Comparison of ENCODE assay signal across 19 cellular contexts in genomic region chr18:28114472-28114871, GRCh38.
DNase-seq lines count a peak whose midpoint lies in the region; ATAC-seq and TF ChIP-seq lines count a peak whose summit lies in the region.
"Had no signal": no experiment of that assay in that cellular context is flagged by ENCODE, and none has a peak within 500 bp of the region (broad histone marks: within the 10 kb centered on the region; RNA-seq: fewer than 3 reads in every experiment).

No MANE protein-coding gene starts in this region.

- peak overlapping the region; percentile 92 for H3K27ac ChIP-seq in PC-3 (ENCODE audit: low read length)
- H3K27ac ChIP-seq: dorsolateral prefrontal cortex, gastrocnemius medialis, tibial nerve had no signal

- no TSS peak for BruUV-seq in PC-3 (replicated peaks; lab: Mats Ljungman, UMichigan)

- peaks cover 66% of the 10 kb centered on the region for H3K4me1 ChIP-seq in PC-3 (ENCODE audit: insufficient read depth, low read length)
- H3K4me1 ChIP-seq: gastrocnemius medialis, tibial nerve had no signal

- TF ChIP-seq CTCF in PC-3 (conservative IDR thresholded peaks at IDR 0.05; ENCODE audit: low read depth, low read length) = no peak

- H2AFZ ChIP-seq in PC-3 (ENCODE audit: low read length) = no peak overlapping the region

- no peaks in the 10 kb centered on the region for H3K9me2 ChIP-seq in PC-3 (replicated peaks; ENCODE audit: low read length)

- H4K20me1 ChIP-seq in PC-3 (ENCODE audit: low read length) = no peaks in the 10 kb centered on the region

- CTCF ChIA-PET in PC-3 (lab: Charles Lee) = no interaction called here

- H3K9me3 ChIP-seq in PC-3 (ENCODE audit: low read length) (no peaks in the 10 kb centered on the region), MG63 (peaks cover 5% of the 10 kb centered on the region; the same call in 1 of the 2 replicates)
- H3K9me3 ChIP-seq: BE2C, gastrocnemius medialis, tibial nerve had no signal

- peak; percentile 56 for ATAC-seq in PC-3
- ATAC-seq in GM21515 (IDR thresholded peaks at IDR 0.05; ENCODE audit: unreplicated experiment) = no peak
- ATAC-seq: activated CD4-positive, CD25-positive, alpha-beta regulatory T cell treated with anti-CD3 and anti-CD28 coated beads, Interleukin-2, amount 50 U/mL, for 24 hours; gastrocnemius medialis had no signal

- H3K4me3 ChIP-seq in PC-3 (ENCODE audit: low read length) = peak overlapping the region; percentile 58
- H3K4me3 ChIP-seq in MG63 = no peak overlapping the region
- H3K4me3 ChIP-seq: dorsolateral prefrontal cortex, gastrocnemius medialis, tibial nerve had no signal

- H3K9ac ChIP-seq in PC-3 (ENCODE audit: low read length) = peak overlapping the region; percentile 60

- peaks cover 54% of the 10 kb centered on the region for H3K79me2 ChIP-seq in PC-3 (ENCODE audit: low read length)

- peak overlapping the region; percentile 87 for H3K4me2 ChIP-seq in PC-3 (ENCODE audit: low read length)

- intact Hi-C loops in PC-3 (cut with micrococcal nuclease) = loop anchor here (5.0 to 10.0 kb wide), 3 partner anchors 190 to 1043 kb away; no protein-coding TSS in a partner anchor

- H3F3A ChIP-seq in PC-3 (ENCODE audit: low read length, unreplicated experiment) = peaks cover 11% of the 10 kb centered on the region

- POLR2A ChIA-PET in PC-3 (lab: Charles Lee; ENCODE audit: unreplicated experiment) = interaction anchor here (0.6 kb wide), 2 partner anchors 257 to 317 kb away, joined by 3 to 7 read pairs; no protein-coding TSS in a partner anchor

- DNase-seq in Daoy (ENCODE audit: low read depth) (peak; percentile 58), PC-3 (peak; percentile 85), dermis blood vessel endothelial cell (peak; percentile 43), myocyte (ENCODE audit: low read depth) (peak; percentile 56), GM19238 (ENCODE audit: insufficient read length, low spot score) (no peak), MG63 (no peak), hepatic stellate cell (ENCODE audit: low spot score) (no peak)
- DNase-seq: activated CD8-positive, alpha-beta memory T cell treated with anti-CD3 and anti-CD28 coated beads, Interleukin-2, amount 50 U/mL, for 48 hours; activated naive CD8-positive, alpha-beta T cell treated with anti-CD3 and anti-CD28 coated beads, Interleukin-2, amount 10 ng/mL, durations not matched to agents 7 days and 5 days; DMS53; dorsolateral prefrontal cortex; gastrocnemius medialis; kidney; NCI-H2171; stimulated activated CD4-positive, alpha-beta T cell treated with anti-CD3 and anti-CD28 coated beads, Interleukin-2, amount 100 ng/mL, for 24 hours had no signal

- no peaks in the 10 kb centered on the region for H3K36me3 ChIP-seq in PC-3 (ENCODE audit: low read depth, low read length)
- H3K36me3 ChIP-seq in MG63 = no peaks in the 10 kb centered on the region
- H3K36me3 ChIP-seq: BE2C, gastrocnemius medialis, tibial nerve had no signal

- no peaks in the 10 kb centered on the region for H3K27me3 ChIP-seq in PC-3 (ENCODE audit: low read length)
- H3K27me3 ChIP-seq in MG63 = no peaks in the 10 kb centered on the region
- H3K27me3 ChIP-seq: BE2C, dorsolateral prefrontal cortex, gastrocnemius medialis, tibial nerve had no signal

Comparison
In these comparisons a context has a peak if more than half of its experiments do, and no peak if none do; other contexts are left out.
1. DNase-seq: peak in Daoy (single experiment), PC-3 (single experiment), dermis blood vessel endothelial cell (single experiment) and myocyte (single experiment); none in GM19238 (single experiment), MG63 (single experiment) and hepatic stellate cell (single experiment).